9 cellular contexts compared by ENCODE assay signal in genomic region chr16:75000481-75001081, GRCh38. TPM values are rescaled to one million over a fixed set of nuclear protein-coding genes. Genes with fewer than 3 reads are reported as not detected.
DNase-seq lines count a peak whose midpoint lies in the region; ATAC-seq and TF ChIP-seq lines count a peak whose summit lies in the region.
"Had no signal": no experiment of that assay in that cellular context is flagged by ENCODE, and none has a peak within 500 bp of the region (broad histone marks: within the 10 kb centered on the region; RNA-seq: fewer than 3 reads in every experiment).

No MANE protein-coding gene starts in this region.

- H3K27ac Mint-ChIP-seq in activated CD4-positive, alpha-beta T cell treated with anti-CD3 and anti-CD28 coated beads for 36 hours: peak overlapping the region; percentile 74
- no peak overlapping the region for H3K27ac Mint-ChIP-seq in activated B cell treated with CpG ODN at 0.5 μM for 24 hours

- peaks cover 4% of the 10 kb centered on the region for H3K27me3 Mint-ChIP-seq in activated CD4-positive, alpha-beta T cell treated with anti-CD3 and anti-CD28 coated beads for 36 hours
- peaks cover 34% of the 10 kb centered on the region for H3K27me3 Mint-ChIP-seq in activated B cell treated with CpG ODN at 0.5 μM for 24 hours

- DNase-seq in activated CD4-positive, alpha-beta T cell treated with anti-CD3 and anti-CD28 coated beads for 36 hours: peak; percentile 27
- DNase-seq in activated CD4-positive, alpha-beta T cell treated with anti-CD3 and anti-CD28 coated beads, Interleukin-2, amount 50 U/mL, for 4 hours: no peak
- DNase-seq in activated B cell treated with CpG ODN at 0.5 μM for 24 hours (no peak), heart right ventricle (peak in 1 of 2 donors; percentile 30), retina (peak; percentile 64), ACHN (no peak)

- no peaks in the 10 kb centered on the region for H3K9me3 Mint-ChIP-seq in activated CD4-positive, alpha-beta T cell treated with anti-CD3 and anti-CD28 coated beads for 36 hours (ENCODE audit: low read depth)
- no peaks in the 10 kb centered on the region for H3K9me3 Mint-ChIP-seq in activated B cell treated with CpG ODN at 0.5 μM for 24 hours

- POLR2A ChIA-PET in activated CD4-positive, alpha-beta T cell treated with anti-CD3 and anti-CD28 coated beads for 36 hours (lab: Charles Lee): no interaction called here
- POLR2A ChIA-PET in activated B cell treated with CpG ODN at 0.5 μM for 24 hours (lab: Charles Lee): interaction anchor here (1.3 to 2.6 kb wide), 2 partner anchors 12 to 110 kb away, joined by 3 to 25 read pairs; no protein-coding TSS in a partner anchor

- ATAC-seq in activated CD4-positive, alpha-beta T cell treated with anti-CD3 and anti-CD28 coated beads for 36 hours: no peak
- ATAC-seq in activated B cell treated with CpG ODN at 0.5 μM for 24 hours (ENCODE audit: low read depth) (no peak), heart right ventricle (peak in 5 of 8 donors; percentile 4 to 29 (median 29)), GM19395 (IDR thresholded peaks at IDR 0.05; ENCODE audit: unreplicated experiment) (no peak), HG03521 (IDR thresholded peaks at IDR 0.05; ENCODE audit: unreplicated experiment) (no peak)

- H3K4me3 ChIP-seq in heart right ventricle: peak overlapping the region; percentile 73 to 100 (median 93)

- in situ Hi-C loops in ACHN (cut with HindIII; ENCODE audit: low pct_ligation_motif_present, low pct_unique_long_range_greater_than_20kb, low sequenced_read_pairs): no loop called here

- WGBS in heart right ventricle, 2 donors: 4 to 8% methylated on average over 15 of the region's 15 CpGs

- H3K9me3 ChIP-seq in heart right ventricle: no peaks in the 10 kb centered on the region
- H3K9me3 ChIP-seq: body of pancreas had no signal

- intact Hi-C loops in activated CD4-positive, alpha-beta T cell treated with anti-CD3 and anti-CD28 coated beads for 36 hours (cut with DNase I, micrococcal nuclease): loop anchor here (1.0 to 10.0 kb wide), 2 partner anchors 11 to 644 kb away; partner anchors contain the start of genes KARS1 (in 1 of the 2) and TERF2IP (in 1 of the 2)
- intact Hi-C loops in activated B cell treated with CpG ODN at 0.5 μM for 24 hours (cut with micrococcal nuclease): loop anchor here (1.0 kb wide), 1 partner anchor 12 kb away; no protein-coding TSS in a partner anchor
- intact Hi-C loops in heart right ventricle (cut with DNase I): loop anchor here in 8 of 10 donors (5.0 kb wide), 2 partner anchors 42 to 47 kb away; no protein-coding TSS in a partner anchor

- peaks cover 16% of the 10 kb centered on the region for H3K36me3 Mint-ChIP-seq in activated CD4-positive, alpha-beta T cell treated with anti-CD3 and anti-CD28 coated beads for 36 hours (ENCODE audit: low read depth)
- no peaks in the 10 kb centered on the region for H3K36me3 Mint-ChIP-seq in activated B cell treated with CpG ODN at 0.5 μM for 24 hours (ENCODE audit: low read depth)

- CTCF ChIA-PET in activated CD4-positive, alpha-beta T cell treated with anti-CD3 and anti-CD28 coated beads for 36 hours (lab: Charles Lee): interaction anchor here (0.9 to 5.5 kb wide), 4 partner anchors 8 to 110 kb away, joined by 3 to 114 read pairs (median 7); no protein-coding TSS in a partner anchor
- CTCF ChIA-PET in activated B cell treated with CpG ODN at 0.5 μM for 24 hours (lab: Charles Lee): interaction anchor here (1.1 to 3.2 kb wide), 3 partner anchors 109 to 113 kb away, joined by 5 to 81 read pairs (median 7); no protein-coding TSS in a partner anchor

- peak overlapping the region; percentile 87 for H3K4me3 Mint-ChIP-seq in activated CD4-positive, alpha-beta T cell treated with anti-CD3 and anti-CD28 coated beads for 36 hours
- H3K4me3 Mint-ChIP-seq in activated B cell treated with CpG ODN at 0.5 μM for 24 hours: peak overlapping the region; percentile 76

- peaks cover 0 to 60% (median 31%) of the 10 kb centered on the region in 9 donors for H3K4me1 ChIP-seq in heart right ventricle

- peak overlapping the region in 9 of 10 donors; percentile 31 to 93 (median 88) for H3K27ac ChIP-seq in heart right ventricle

- peaks cover 45% of the 10 kb centered on the region for H3K4me1 Mint-ChIP-seq in activated CD4-positive, alpha-beta T cell treated with anti-CD3 and anti-CD28 coated beads for 36 hours
- H3K4me1 Mint-ChIP-seq in activated B cell treated with CpG ODN at 0.5 μM for 24 hours: peaks cover 18% of the 10 kb centered on the region

- TF ChIP-seq CTCF in activated B cell treated with CpG ODN at 0.5 μM for 24 hours (IDR thresholded peaks at IDR 0.05) (no peak), heart right ventricle (IDR thresholded peaks at IDR 0.05) (peak in 1 of 9 donors; percentile 5)

- H3K27me3 ChIP-seq in heart right ventricle: no peaks in the 10 kb centered on the region
- H3K27me3 ChIP-seq: body of pancreas had no signal

- no peaks in the 10 kb centered on the region for H3K36me3 ChIP-seq in heart right ventricle

RNA-seq across cellular contexts. Expression of gene ZNRF1, which starts 1.8 kb away (rescaled TPM):
- 10 to 100 TPM; 35.2 to 42.9 TPM for total RNA-seq in activated CD4-positive, alpha-beta T cell treated with anti-CD3 and anti-CD28 coated beads for 36 hours
- total RNA-seq in activated B cell treated with CpG ODN at 0.5 μM for 24 hours: 1.6 and 2.8 TPM in 2 replicates
- total RNA-seq in heart right ventricle: 10 to 100 TPM; 16.7 to 30.8 (median 21.5) TPM
- polyA plus RNA-seq in heart right ventricle: 10 to 100 TPM; 13.1 to 20.0 TPM

RNA-seq across cellular contexts. Expression of gene WDR59, which starts 15.7 kb away (rescaled TPM):
- total RNA-seq in activated CD4-positive, alpha-beta T cell treated with anti-CD3 and anti-CD28 coated beads for 36 hours: 10 to 100 TPM; 69.2 to 91.4 TPM
- total RNA-seq in activated B cell treated with CpG ODN at 0.5 μM for 24 hours (80.8 and 93.3 TPM in 2 replicates), heart right ventricle (10 to 100 TPM; 35.4 to 63.5 (median 42.0) TPM)
- polyA plus RNA-seq in heart right ventricle: 10 to 100 TPM; 15.6 to 35.8 TPM

Comparison
In these comparisons a context has a peak if more than half of its experiments do, and no peak if none do; other contexts are left out.
1. DNase-seq: peak in activated CD4-positive, alpha-beta T cell treated with anti-CD3 and anti-CD28 coated beads for 36 hours (single experiment) and retina (single experiment); none in activated CD4-positive, alpha-beta T cell treated with anti-CD3 and anti-CD28 coated beads, Interleukin-2, amount 50 U/mL, for 4 hours (0 of 2), activated B cell treated with CpG ODN at 0.5 μM for 24 hours (single experiment) and ACHN (single experiment).
2. ATAC-seq: peak in heart right ventricle (5 of 8); none in activated CD4-positive, alpha-beta T cell treated with anti-CD3 and anti-CD28 coated beads for 36 hours (single experiment), activated B cell treated with CpG ODN at 0.5 μM for 24 hours (single experiment), GM19395 (single experiment) and HG03521 (single experiment).